ENCODE assay signal across 30 cellular contexts in the genomic region with DNA sequence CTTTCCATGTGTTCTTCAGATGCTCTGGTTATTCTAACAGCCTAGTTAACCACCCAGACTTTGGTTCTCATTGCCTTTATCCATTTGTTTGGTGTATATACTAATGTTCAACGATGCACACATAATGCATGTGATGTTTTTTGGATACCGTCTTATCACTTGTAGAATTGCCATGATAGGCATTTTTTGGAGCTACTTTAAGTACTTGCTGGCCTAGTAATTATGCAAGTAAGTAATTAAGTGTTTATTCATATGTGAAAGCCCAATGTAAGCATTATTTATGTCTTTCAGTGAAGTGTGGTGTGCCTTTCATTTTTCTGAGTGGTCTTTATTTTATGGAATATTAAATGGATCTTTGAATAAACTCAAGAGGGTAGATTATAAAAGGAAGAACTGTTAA. TPM values are rescaled to one million over a fixed set of nuclear protein-coding genes. Genes with fewer than 3 reads are reported as not detected.
DNase-seq lines count a peak whose midpoint lies in the region; ATAC-seq and TF ChIP-seq lines count a peak whose summit lies in the region.
"Had no signal": no experiment of that assay in that cellular context is flagged by ENCODE, and none has a peak within 500 bp of the region (broad histone marks: within the 10 kb centered on the region; RNA-seq: fewer than 3 reads in every experiment).

No MANE protein-coding gene starts in this region.

- TF ChIP-seq CTCF in right lobe of liver (IDR thresholded peaks at IDR 0.05) = no peak

- no peaks in the 10 kb centered on the region for H3K27me3 Mint-ChIP-seq in activated T-cell treated with anti-CD3 and anti-CD28 coated beads, Interleukin-2, amount 50 U/mL, for 24 hours
- H3K27me3 Mint-ChIP-seq in CD8-positive, alpha-beta memory T cell = no peaks in the 10 kb centered on the region
- no peaks in the 10 kb centered on the region for H3K27me3 Mint-ChIP-seq in activated naive CD8-positive, alpha-beta T cell treated with anti-CD3 and anti-CD28 coated beads for 36 hours
- no peaks in the 10 kb centered on the region for H3K27me3 Mint-ChIP-seq in natural killer cell treated with Interleukin-12 subunit alpha and Interleukin-12 subunit beta and Interleukin-15 and Interleukin-18, amount 100 ng/mL, for 72 hours
- H3K27me3 Mint-ChIP-seq in T-helper 2 cell treated with Interferon-gamma antibody and Interleukin-4, amounts not matched to agents 5 μg/mL and 100 μg/mL, for 36 hours (ENCODE audit: low read depth) = no peaks in the 10 kb centered on the region
- H3K27me3 Mint-ChIP-seq: CD4-positive, alpha-beta memory T cell had no signal

- peak overlapping the region; percentile 9 for H3K27ac Mint-ChIP-seq in activated T-cell treated with anti-CD3 and anti-CD28 coated beads, Interleukin-2, amount 50 U/mL, for 24 hours
- peak overlapping the region in 4 of 8 donors; percentile 22 to 67 (median 52) for H3K27ac Mint-ChIP-seq in CD8-positive, alpha-beta memory T cell
- peak overlapping the region; percentile 64 for H3K27ac Mint-ChIP-seq in activated naive CD8-positive, alpha-beta T cell treated with anti-CD3 and anti-CD28 coated beads for 36 hours
- H3K27ac Mint-ChIP-seq in natural killer cell treated with Interleukin-12 subunit alpha and Interleukin-12 subunit beta and Interleukin-15 and Interleukin-18, amount 100 ng/mL, for 72 hours = peak overlapping the region; percentile 62 to 79
- H3K27ac Mint-ChIP-seq in T-helper 2 cell treated with Interferon-gamma antibody and Interleukin-4, amounts not matched to agents 5 μg/mL and 100 μg/mL, for 36 hours = no peak overlapping the region
- H3K27ac Mint-ChIP-seq: H9 had no signal

- H3K36me3 ChIP-seq in CD8-positive, alpha-beta memory T cell (ENCODE audit: insufficient read depth, low read length) = peaks cover 13% of the 10 kb centered on the region
- H3K36me3 ChIP-seq in right lobe of liver = peaks cover 0 to 2% (median under 1%) of the 10 kb centered on the region in 4 donors
- H3K36me3 ChIP-seq: colonic mucosa, ovary had no signal

- no peaks in the 10 kb centered on the region for H3K27me3 ChIP-seq in CD8-positive, alpha-beta memory T cell (ENCODE audit: insufficient read depth, low read length, poor library complexity, severe bottlenecking)
- H3K27me3 ChIP-seq in right lobe of liver = no peaks in the 10 kb centered on the region
- H3K27me3 ChIP-seq: colonic mucosa, ovary had no signal

- H3K4me1 ChIP-seq in CD8-positive, alpha-beta memory T cell (ENCODE audit: insufficient read depth, low read length) = peaks cover 72% of the 10 kb centered on the region
- peaks cover 0 to 30% (median 12%) of the 10 kb centered on the region in 4 donors for H3K4me1 ChIP-seq in right lobe of liver

- no peak overlapping the region for H3K4me3 ChIP-seq in CD8-positive, alpha-beta memory T cell (ENCODE audit: low read length)
- H3K4me3 ChIP-seq in right lobe of liver = no peak overlapping the region
- H3K4me3 ChIP-seq: colonic mucosa, ovary had no signal

- ATAC-seq in natural killer cell treated with Interleukin-12 subunit alpha and Interleukin-12 subunit beta and Interleukin-15 and Interleukin-18, amount 100 ng/mL, for 72 hours = no peak
- ATAC-seq in GM21529 (IDR thresholded peaks at IDR 0.05; ENCODE audit: unreplicated experiment) (no peak), right lobe of liver (no peak)
- ATAC-seq: activated CD4-positive, CD25-positive, alpha-beta regulatory T cell treated with anti-CD3 and anti-CD28 coated beads, Interleukin-2, amount 50 U/mL, for 24 hours; PC-3; SK-N-SH treated with all-trans-retinoic acid at 6 μM for 48 hours had no signal

- H3K4me3 Mint-ChIP-seq in activated T-cell treated with anti-CD3 and anti-CD28 coated beads, Interleukin-2, amount 50 U/mL, for 24 hours = no peak overlapping the region
- H3K4me3 Mint-ChIP-seq in CD8-positive, alpha-beta memory T cell = peak overlapping the region in 6 of 7 donors; percentile 10 to 65 (median 24)
- H3K4me3 Mint-ChIP-seq in activated naive CD8-positive, alpha-beta T cell treated with anti-CD3 and anti-CD28 coated beads for 36 hours = no peak overlapping the region
- H3K4me3 Mint-ChIP-seq in natural killer cell treated with Interleukin-12 subunit alpha and Interleukin-12 subunit beta and Interleukin-15 and Interleukin-18, amount 100 ng/mL, for 72 hours = peak overlapping the region; percentile 70
- H3K4me3 Mint-ChIP-seq in T-helper 2 cell treated with Interferon-gamma antibody and Interleukin-4, amounts not matched to agents 5 μg/mL and 100 μg/mL, for 36 hours = no peak overlapping the region
- H3K4me3 Mint-ChIP-seq: H9, neural crest cell had no signal

- peaks cover 83% of the 10 kb centered on the region for H3K4me1 Mint-ChIP-seq in activated T-cell treated with anti-CD3 and anti-CD28 coated beads, Interleukin-2, amount 50 U/mL, for 24 hours (ENCODE audit: low read depth)
- peaks cover 81 to 96% (median 95%) of the 10 kb centered on the region in 3 donors for H3K4me1 Mint-ChIP-seq in CD8-positive, alpha-beta memory T cell
- H3K4me1 Mint-ChIP-seq in activated naive CD8-positive, alpha-beta T cell treated with anti-CD3 and anti-CD28 coated beads for 36 hours = peaks cover 77% of the 10 kb centered on the region
- H3K4me1 Mint-ChIP-seq in natural killer cell treated with Interleukin-12 subunit alpha and Interleukin-12 subunit beta and Interleukin-15 and Interleukin-18, amount 100 ng/mL, for 72 hours (ENCODE audit: low read depth in 2 of 2) = peaks cover 75 to 81% of the 10 kb centered on the region in 2 donors
- H3K4me1 Mint-ChIP-seq in T-helper 2 cell treated with Interferon-gamma antibody and Interleukin-4, amounts not matched to agents 5 μg/mL and 100 μg/mL, for 36 hours (ENCODE audit: low read depth) = peaks cover 45% of the 10 kb centered on the region

- peaks cover 86% of the 10 kb centered on the region for H3K36me3 Mint-ChIP-seq in activated T-cell treated with anti-CD3 and anti-CD28 coated beads, Interleukin-2, amount 50 U/mL, for 24 hours (ENCODE audit: low read depth)
- H3K36me3 Mint-ChIP-seq in CD8-positive, alpha-beta memory T cell = peaks cover 19 to 65% (median 32%) of the 10 kb centered on the region in 3 donors
- H3K36me3 Mint-ChIP-seq in activated naive CD8-positive, alpha-beta T cell treated with anti-CD3 and anti-CD28 coated beads for 36 hours = peaks cover 73% of the 10 kb centered on the region
- peaks cover 49% of the 10 kb centered on the region for H3K36me3 Mint-ChIP-seq in natural killer cell treated with Interleukin-12 subunit alpha and Interleukin-12 subunit beta and Interleukin-15 and Interleukin-18, amount 100 ng/mL, for 72 hours
- peaks cover 73% of the 10 kb centered on the region for H3K36me3 Mint-ChIP-seq in T-helper 2 cell treated with Interferon-gamma antibody and Interleukin-4, amounts not matched to agents 5 μg/mL and 100 μg/mL, for 36 hours (ENCODE audit: low read depth)

- DNase-seq in activated T-cell treated with anti-CD3 and anti-CD28 coated beads, Interleukin-2, amount 50 U/mL, for 24 hours = no peak
- DNase-seq in activated T-cell treated with anti-CD3 and anti-CD28 coated beads for 4 hours (no peak), right lobe of liver (no peak)
- no peak for DNase-seq in CD8-positive, alpha-beta memory T cell
- DNase-seq in activated naive CD8-positive, alpha-beta T cell treated with anti-CD3 and anti-CD28 coated beads for 36 hours = no peak
- no peak for DNase-seq in natural killer cell treated with Interleukin-12 subunit alpha and Interleukin-12 subunit beta and Interleukin-15 and Interleukin-18, amount 100 ng/mL, for 72 hours (ENCODE audit: low spot score)
- DNase-seq in T-helper 2 cell treated with Interferon-gamma antibody and Interleukin-4, amounts not matched to agents 5 μg/mL and 100 μg/mL, for 36 hours (ENCODE audit: low spot score) = no peak
- DNase-seq: AML-193; aorta; CD4-positive, alpha-beta memory T cell; colonic mucosa; DMS 273 treated with DMSO at 0.1 percent for 48 hours; effector CD4-positive, alpha-beta T cell; H9; hypothalamus; mammary epithelial cell; NCI-H1436 treated with DMSO at 0.1 percent for 48 hours; NCI-H2107; NCI-H345; NCI-H69; ovary; PC-3; Right ventricle myocardium superior; stimulated activated naive CD4-positive, alpha-beta T cell; T-helper 2 cell had no signal

- H3K27ac ChIP-seq in CD8-positive, alpha-beta memory T cell (ENCODE audit: low read depth, low read length) = no peak overlapping the region
- H3K27ac ChIP-seq in right lobe of liver = no peak overlapping the region
- H3K27ac ChIP-seq: colonic mucosa, epithelial cell of prostate, ovary had no signal

- CTCF ChIA-PET in CD8-positive, alpha-beta memory T cell (lab: Charles Lee) = interaction anchor here (1.2 kb wide), 1 partner anchor 293 kb away, joined by 3 read pairs; a partner anchor contains a TSS

- WGBS in right lobe of liver (ENCODE audit: insufficient coverage, low coverage, low lambda C conversion rate, missing lambda C conversion rate) = 74% methylated on average over 2 of the region's 2 CpGs

- intact Hi-C loops in right lobe of liver (cut with DNase I) = no loop called here

- no peak for TF ChIP-seq POLR2A in right lobe of liver (IDR thresholded peaks at IDR 0.05)

- no peaks in the 10 kb centered on the region for H3K9me3 ChIP-seq in CD8-positive, alpha-beta memory T cell (ENCODE audit: low read length)
- H3K9me3 ChIP-seq in right lobe of liver = no peaks in the 10 kb centered on the region
- H3K9me3 ChIP-seq: colonic mucosa, ovary had no signal

- peaks cover 15% of the 10 kb centered on the region for H3K9me3 Mint-ChIP-seq in activated T-cell treated with anti-CD3 and anti-CD28 coated beads, Interleukin-2, amount 50 U/mL, for 24 hours
- peaks cover 0 to 7% (median 4%) of the 10 kb centered on the region in 5 donors for H3K9me3 Mint-ChIP-seq in CD8-positive, alpha-beta memory T cell
- H3K9me3 Mint-ChIP-seq in activated naive CD8-positive, alpha-beta T cell treated with anti-CD3 and anti-CD28 coated beads for 36 hours = peaks cover 23% of the 10 kb centered on the region
- no peaks in the 10 kb centered on the region for H3K9me3 Mint-ChIP-seq in natural killer cell treated with Interleukin-12 subunit alpha and Interleukin-12 subunit beta and Interleukin-15 and Interleukin-18, amount 100 ng/mL, for 72 hours
- peaks cover 26% of the 10 kb centered on the region for H3K9me3 Mint-ChIP-seq in T-helper 2 cell treated with Interferon-gamma antibody and Interleukin-4, amounts not matched to agents 5 μg/mL and 100 μg/mL, for 36 hours

- POLR2A ChIA-PET in CD8-positive, alpha-beta memory T cell (lab: Charles Lee) = interaction anchor here (0.6 kb wide), 1 partner anchor 42 kb away, joined by 3 read pairs; no protein-coding TSS in a partner anchor

RNA-seq across cellular contexts. Expression of a gene that starts 14.2 kb away (rescaled TPM):
- total RNA-seq in CD8-positive, alpha-beta memory T cell = 100 to 1,000 TPM; 271 to 281 TPM
- polyA plus RNA-seq in CD8-positive, alpha-beta memory T cell = 589 TPM
- total RNA-seq in activated naive CD8-positive, alpha-beta T cell treated with anti-CD3 and anti-CD28 coated beads for 36 hours = 100 to 1,000 TPM; 239 to 245 TPM
- 100 to 1,000 TPM; 328 to 448 TPM for total RNA-seq in natural killer cell treated with Interleukin-12 subunit alpha and Interleukin-12 subunit beta and Interleukin-15 and Interleukin-18, amount 100 ng/mL, for 72 hours
- 100 to 1,000 TPM in 1 of 6 experiments, 10 to 100 TPM in 5; 49.7 to 120 (median 64.3) TPM for total RNA-seq in right lobe of liver

Comparison
In these comparisons a context has a peak if more than half of its experiments do, and no peak if none do; other contexts are left out.
1. H3K4me3 Mint-ChIP-seq: peak in CD8-positive, alpha-beta memory T cell (6 of 7) and natural killer cell treated with Interleukin-12 subunit alpha and Interleukin-12 subunit beta and Interleukin-15 and Interleukin-18, amount 100 ng/mL, for 72 hours (single experiment); none in activated T-cell treated with anti-CD3 and anti-CD28 coated beads, Interleukin-2, amount 50 U/mL, for 24 hours (single experiment), activated naive CD8-positive, alpha-beta T cell treated with anti-CD3 and anti-CD28 coated beads for 36 hours (single experiment) and T-helper 2 cell treated with Interferon-gamma antibody and Interleukin-4, amounts not matched to agents 5 μg/mL and 100 μg/mL, for 36 hours (single experiment).